11 cellular contexts compared by ENCODE assay signal in the genomic region with DNA sequence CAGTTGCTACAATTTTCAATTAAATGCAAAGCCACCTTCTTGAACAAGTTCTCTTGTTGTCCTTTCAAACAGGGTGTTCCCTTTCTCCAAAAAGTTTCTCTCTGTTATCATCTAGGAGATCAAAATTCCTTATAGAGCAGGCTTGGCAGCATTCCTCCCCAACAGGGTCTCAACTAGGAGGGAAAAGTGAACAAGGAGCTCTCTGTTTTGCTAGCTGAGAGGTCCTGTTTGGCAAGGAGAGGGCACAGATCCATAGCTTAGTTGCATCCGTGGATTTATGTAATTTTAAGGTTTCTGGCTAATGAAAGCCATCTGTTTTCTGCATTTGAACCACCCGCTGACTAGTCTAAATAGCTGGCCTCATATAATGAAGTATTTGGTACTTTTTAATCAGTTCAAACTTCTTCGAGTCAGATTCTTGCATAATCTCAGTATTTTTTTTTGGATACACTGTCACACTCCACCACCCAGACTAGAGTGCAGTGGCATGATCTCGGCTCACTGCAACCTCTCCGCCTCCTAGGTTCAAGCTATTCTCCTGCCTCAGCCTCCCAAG. TPM values are rescaled to one million over a fixed set of nuclear protein-coding genes. Genes with fewer than 3 reads are reported as not detected.
DNase-seq lines count a peak whose midpoint lies in the region; FAIRE-seq and TF ChIP-seq lines count a peak whose summit lies in the region.
"Had no signal": no experiment of that assay in that cellular context is flagged by ENCODE, and none has a peak within 500 bp of the region (broad histone marks: within the 10 kb centered on the region; RNA-seq: fewer than 3 reads in every experiment).

No MANE protein-coding gene starts in this region.

- H2AFZ ChIP-seq in H1 (ENCODE audit: low read length) = no peak overlapping the region

- H2BK20ac ChIP-seq in H1 (ENCODE audit: low read length) = no peak overlapping the region

- H3K4me1 Mint-ChIP-seq in nephron = peaks cover 59% of the 10 kb centered on the region

- H3K27me3 ChIP-seq in H1 (replicated peaks in 1 of 4; ENCODE audit: control insufficient read depth in 3 of 4, extremely low read depth in 1 of 4, insufficient read depth in 3 of 4, low read length in 3 of 4) = no peaks in the 10 kb centered on the region

- H3K56ac ChIP-seq in H1 (replicated peaks; ENCODE audit: insufficient read length, low read depth, low read length) = no peak overlapping the region

- 76% methylated on average over 5 of the region's 5 CpGs; no CpG with 5 or more reads in 1 of the 2 experiments for WGBS in H1 (ENCODE audit: extremely low coverage in 1 of 2, insufficient coverage in 1 of 2, insufficient read length in 1 of 2, insufficient replicate concordance in 2 of 2, low coverage in 1 of 2, low lambda C conversion rate in 2 of 2, missing lambda C conversion rate in 1 of 2), 2 experiments

- peak overlapping the region; percentile 82 to 89 (median 86) for H3K27ac Mint-ChIP-seq in nephron
- H3K27ac Mint-ChIP-seq: activated naive CD8-positive, alpha-beta T cell had no signal

- H3K4me3 ChIP-seq in AG04449 (ENCODE audit: low read depth, low read length) (no peak overlapping the region), H1 (ENCODE audit: extremely low read depth in 1 of 4, insufficient read depth in 2 of 4, low read depth in 3 of 4, low read length in 4 of 4) (no peak overlapping the region)

- DNase-seq in AG04449 (ENCODE audit: low read depth, low spot score) = peak; percentile 49
- peak; percentile 56 for DNase-seq in NCI-H1048 (lab: John Stamatoyannopoulos, UW)
- no peak for DNase-seq in H1 (ENCODE audit: low read depth in 1 of 2, low spot score in 2 of 2)
- DNase-seq in stimulated activated naive CD4-positive, alpha-beta T cell treated with Interleukin-2 at 50 U/mL for 16 hours (lab: John Stamatoyannopoulos, UW) = no peak
- no peak for DNase-seq in NCI-H2081 treated with DMSO at 0.1 percent for 48 hours (lab: John Stamatoyannopoulos, UW)
- DNase-seq in activated CD8-positive, alpha-beta memory T cell treated with anti-CD3 and anti-CD28 coated beads for 24 hours = no peak
- no peak for DNase-seq in mucosa of gallbladder (ENCODE audit: low spot score)
- DNase-seq: DMS153, SIG-M5 had no signal

- peaks cover 18% of the 10 kb centered on the region for H3K36me3 Mint-ChIP-seq in nephron (ENCODE audit: low read depth)
- H3K36me3 Mint-ChIP-seq: activated naive CD8-positive, alpha-beta T cell had no signal

- H3K27me3 Mint-ChIP-seq in nephron (ENCODE audit: low read depth) = no peaks in the 10 kb centered on the region
- H3K27me3 Mint-ChIP-seq: activated naive CD8-positive, alpha-beta T cell had no signal

- peaks cover 0 to 6% (median 1%) of the 10 kb centered on the region in 4 experiments; a peak in 3 of 8 replicates for H3K36me3 ChIP-seq in H1 (ENCODE audit: control insufficient read depth in 2 of 4, insufficient read depth in 4 of 4, low read length in 3 of 4)

- no peak for TF ChIP-seq RAD21 in H1 (IDR thresholded peaks at IDR 0.05 in 1 of 2, conservative IDR thresholded peaks at IDR 0.05 in 1 of 2; ENCODE audit: low read depth in 2 of 2, low read length in 2 of 2)

- no peak overlapping the region for H2BK12ac ChIP-seq in H1 (ENCODE audit: low read depth, low read length)

- no peak overlapping the region for H4K5ac ChIP-seq in H1 (ENCODE audit: insufficient read length, low read depth, low read length)

- peak overlapping the region in 2 of 3 experiments; percentile 11 to 15 for H3K4me3 Mint-ChIP-seq in nephron
- H3K4me3 Mint-ChIP-seq: activated naive CD8-positive, alpha-beta T cell had no signal

- no peak overlapping the region for H3K9ac ChIP-seq in H1 (replicated peaks in 1 of 4; ENCODE audit: extremely low read depth in 1 of 4, low read depth in 3 of 4, low read length in 3 of 4)

- FAIRE-seq in H1 (lab: Jason Lieb, UNC) = no peak

- peaks cover 7 to 13% of the 10 kb centered on the region in 2 experiments for H4K20me1 ChIP-seq in H1 (replicated peaks in 1 of 2; ENCODE audit: control insufficient read depth in 1 of 2, insufficient read depth in 2 of 2, low read length in 2 of 2)

- no peak overlapping the region; a peak in 1 of 4 replicates for H3K4me2 ChIP-seq in H1 (ENCODE audit: insufficient read depth in 1 of 2, low read depth in 2 of 2, low read length in 2 of 2)

- H2BK15ac ChIP-seq in H1 (ENCODE audit: low read length) = no peak overlapping the region

- H2BK120ac ChIP-seq in H1 (replicated peaks; ENCODE audit: low read depth, low read length) = no peak overlapping the region

- POLR2A ChIA-PET in AG04449 (lab: Yijun Ruan, JAX) = no interaction called here
- POLR2A ChIA-PET in H1 (lab: Charles Lee; ENCODE audit: partially characterized antibody) = interaction anchor here (0.8 to 2.5 kb wide), 7 partner anchors 10 to 45 kb away, joined by 3 to 9 read pairs (median 6); no protein-coding TSS in a partner anchor

- H3K4me1 ChIP-seq in H1 (replicated peaks in 1 of 4; ENCODE audit: control insufficient read depth in 3 of 4, insufficient read depth in 4 of 4, low read length in 3 of 4) = peaks cover 4 to 23% (median 19%) of the 10 kb centered on the region in 4 experiments; a peak in 6 of 7 replicates

- no peak overlapping the region for H4K91ac ChIP-seq in H1 (replicated peaks; ENCODE audit: insufficient read length, low read length)

- no peaks in the 10 kb centered on the region for H3K9me3 Mint-ChIP-seq in nephron

- TF ChIP-seq CTCF in AG04449 (IDR thresholded peaks at IDR 0.05; ENCODE audit: insufficient read depth, low read length, missing control alignments) = no peak
- no peak for TF ChIP-seq CTCF in H1 (IDR thresholded peaks at IDR 0.05; ENCODE audit: control extremely low read depth in 1 of 3, insufficient read depth in 1 of 3, low read depth in 1 of 3, low read length in 3 of 3)
- TF ChIP-seq CTCF in nephron (IDR thresholded peaks at IDR 0.05; ENCODE audit: unreplicated experiment in 3 of 3) = no peak

- H3K4ac ChIP-seq in H1 (replicated peaks; ENCODE audit: insufficient read length, low read depth, low read length) = no peak overlapping the region

- H3K9me3 ChIP-seq in H1 (ENCODE audit: insufficient read depth in 2 of 2, low read depth in 1 of 2, low read length in 1 of 2) = no peaks in the 10 kb centered on the region

- H3K79me2 ChIP-seq in H1 (ENCODE audit: control insufficient read depth in 1 of 2, insufficient read depth in 2 of 2, low read length in 2 of 2) = peaks cover 13 to 98% of the 10 kb centered on the region in 2 experiments; a peak in 3 of 4 replicates

- H3K14ac ChIP-seq in H1 (ENCODE audit: insufficient read length) = no peak overlapping the region

- H3K23ac ChIP-seq in H1 (ENCODE audit: insufficient read length) = no peak overlapping the region

- H3K18ac ChIP-seq in H1 (ENCODE audit: extremely low read depth, low read length) = no peak overlapping the region

- peak in 1 of 2 experiments; percentile 31; a peak in 1 of 3 replicates for TF ChIP-seq POLR2A in H1 (IDR thresholded peaks at IDR 0.05; ENCODE audit: control extremely low read depth in 1 of 2, low read depth in 2 of 2, low read length in 2 of 2)

- no peak for TF ChIP-seq EP300 in H1 (IDR thresholded peaks at IDR 0.05; ENCODE audit: borderline replicate concordance in 1 of 2, low read depth in 2 of 2, low read length in 2 of 2)

- no peaks in the 10 kb centered on the region for H3K23me2 ChIP-seq in H1 (ENCODE audit: low read depth, low read length)

- H2BK5ac ChIP-seq in H1 (ENCODE audit: low read depth, low read length) = 0 out of 2 replicates have a peak overlapping the region, but pooled peaks have one; percentile 4

- CTCF ChIA-PET in AG04449 (lab: Yijun Ruan, JAX) = interaction anchor here (1.2 to 2.2 kb wide), 2 partner anchors 10 to 53 kb away, joined by 3 to 7 read pairs; no protein-coding TSS in a partner anchor
- CTCF ChIA-PET in H1 (lab: Charles Lee; ENCODE audit: partially characterized antibody) = interaction anchor here (1.0 to 1.1 kb wide), 3 partner anchors 15 to 53 kb away, joined by 3 to 6 read pairs (median 3); no protein-coding TSS in a partner anchor

- H3K27ac ChIP-seq in H1 (ENCODE audit: low read depth, low read length) = no peak overlapping the region; the same call in 1 of the 2 replicates

- H3K79me1 ChIP-seq in H1 (ENCODE audit: low read depth, low read length) = peaks cover 4% of the 10 kb centered on the region

- no peak overlapping the region for H4K8ac ChIP-seq in H1 (ENCODE audit: extremely low read depth, insufficient read depth, low read length)

- H2AK5ac ChIP-seq in H1 (ENCODE audit: low read depth, low read length) = no peak overlapping the region

TF ChIP-seq in H1, 55 proteins besides CTCF, POLR2A, EP300 and RAD21:
- TF ChIP-seq SP1 (IDR thresholded peaks at IDR 0.05; ENCODE audit: low read depth, low read length) (peak; percentile 83), TEAD4 (IDR thresholded peaks at IDR 0.05; ENCODE audit: low read depth, low read length) (peak; percentile 55; the same call in 1 of the 2 replicates)
- TF ChIP-seq, protein P1, sequence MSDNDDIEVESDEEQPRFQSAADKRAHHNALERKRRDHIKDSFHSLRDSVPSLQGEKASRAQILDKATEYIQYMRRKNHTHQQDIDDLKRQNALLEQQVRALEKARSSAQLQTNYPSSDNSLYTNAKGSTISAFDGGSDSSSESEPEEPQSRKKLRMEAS (IDR thresholded peaks at IDR 0.05) = no peak

RNA-seq across cellular contexts. Expression of a gene that starts 54.0 kb away (rescaled TPM):
- 544 and 551 TPM in 2 replicates for total RNA-seq in H1 (2021; fragmentation: NEBNext Ultra II Directional; extraction: Animal tissue kit (Norgen Biotek cat#: 25700))
- 365 and 375 TPM in 2 replicates for polyA plus RNA-seq in H1 (2011; rRNA removed)
- polyA plus RNA-seq in H1 (2011; cell fraction: cytosol; rRNA removed) = 520 TPM
- 493 TPM for polyA plus RNA-seq in H1 (2011; cell fraction: nucleus; rRNA removed)
- polyA plus RNA-seq in H1 (2012, experiment 1 of 2) = 377 to 549 TPM (median 468 TPM) in 4 replicates
- 50.8 TPM for polyA plus RNA-seq in H1 (2012, experiment 2 of 2)
- 968 TPM for polyA plus RNA-seq in H1 (2013, experiment 1 of 2)
- polyA plus RNA-seq in H1 (2013, experiment 2 of 2) = 921 TPM
- polyA minus RNA-seq in H1 (2011; rRNA and poly(A)+ RNA removed) = 595 and 720 TPM in 2 replicates
- 232 TPM for polyA minus RNA-seq in H1 (2011; cell fraction: cytosol; rRNA and poly(A)+ RNA removed)
- polyA minus RNA-seq in H1 (2011; cell fraction: nucleus; rRNA and poly(A)+ RNA removed) = 416 TPM
- 857 TPM for total RNA-seq in mucosa of gallbladder

Comparison
In these comparisons a context has a peak if more than half of its experiments do, and no peak if none do; other contexts are left out.
1. DNase-seq: peak in AG04449 (single experiment) and NCI-H1048 (single experiment); none in H1 (0 of 2), stimulated activated naive CD4-positive, alpha-beta T cell treated with Interleukin-2 at 50 U/mL for 16 hours (single experiment), NCI-H2081 treated with DMSO at 0.1 percent for 48 hours (single experiment), activated CD8-positive, alpha-beta memory T cell treated with anti-CD3 and anti-CD28 coated beads for 24 hours (single experiment) and mucosa of gallbladder (single experiment).